In the genomic region with DNA sequence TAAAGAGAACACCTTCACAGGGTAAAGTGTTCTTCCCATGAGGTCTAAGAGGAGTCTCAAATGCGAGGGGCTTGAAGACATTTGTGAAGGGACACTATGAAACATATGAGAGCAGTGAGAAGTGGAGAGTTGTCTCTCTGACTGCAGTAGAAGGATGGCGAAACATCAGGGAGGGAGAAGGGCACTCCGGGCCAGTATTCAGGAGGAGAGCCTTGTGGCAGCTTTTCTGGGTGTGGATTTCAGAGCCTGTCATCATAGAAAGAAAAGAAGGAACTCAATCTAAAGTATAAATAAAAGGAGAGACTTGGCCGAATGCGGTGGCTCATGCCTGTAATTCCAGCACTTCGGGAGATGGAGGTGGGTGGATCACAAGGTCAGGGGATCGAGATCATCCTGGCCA, we compare ENCODE assay signal across 25 cellular contexts.
"Had no signal": no experiment of that assay in that cellular context is flagged by ENCODE, and none has a peak within 500 bp of the region (broad histone marks: within the 10 kb centered on the region; RNA-seq: fewer than 3 reads in every experiment).

No MANE protein-coding gene starts in this region.

- H3K36me3 ChIP-seq: colonic mucosa, esophagus squamous epithelium, gastroesophageal sphincter, heart left ventricle, left lung, lower lobe of right lung had no signal

- DNase-seq: colonic mucosa; cortex of kidney; effector CD8-positive, alpha-beta T cell; effector memory CD8-positive, alpha-beta T cell; endodermal cell; erythroblast; esophagus squamous epithelium; foreskin fibroblast; foreskin melanocyte; heart left ventricle; hypothalamus; immature natural killer cell; islet precursor cell; kidney; kidney glomerular epithelial cell; left colon; left lung; left ventricle myocardium superior; lower lobe of right lung; mesenchymal stem cell; mucosa of descending colon had no signal

- H3K27me3 ChIP-seq: colonic mucosa, esophagus squamous epithelium, gastroesophageal sphincter, heart left ventricle, hepatocyte, left lung had no signal

- H3K4me1 ChIP-seq: colonic mucosa, gastroesophageal sphincter, left lung, lower lobe of right lung had no signal

- H3K4me3 ChIP-seq: colonic mucosa, esophagus squamous epithelium, gastroesophageal sphincter, heart left ventricle, hepatocyte, left lung, lower lobe of right lung, mucosa of descending colon had no signal

- H3K27ac ChIP-seq: colonic mucosa, epithelial cell of prostate, esophagus squamous epithelium, gastroesophageal sphincter, heart left ventricle, hepatocyte, left lung, lower lobe of right lung had no signal

- ATAC-seq: effector memory CD8-positive, alpha-beta T cell; esophagus mucosa; gastroesophageal sphincter; heart left ventricle; left colon; left lung; left ventricle myocardium superior; lower lobe of right lung; mucosa of descending colon had no signal

- H3K9me3 ChIP-seq: colonic mucosa, esophagus squamous epithelium, lower lobe of right lung, mucosa of descending colon had no signal
